ENCODE assay signal across 24 cellular contexts in the genomic region with DNA sequence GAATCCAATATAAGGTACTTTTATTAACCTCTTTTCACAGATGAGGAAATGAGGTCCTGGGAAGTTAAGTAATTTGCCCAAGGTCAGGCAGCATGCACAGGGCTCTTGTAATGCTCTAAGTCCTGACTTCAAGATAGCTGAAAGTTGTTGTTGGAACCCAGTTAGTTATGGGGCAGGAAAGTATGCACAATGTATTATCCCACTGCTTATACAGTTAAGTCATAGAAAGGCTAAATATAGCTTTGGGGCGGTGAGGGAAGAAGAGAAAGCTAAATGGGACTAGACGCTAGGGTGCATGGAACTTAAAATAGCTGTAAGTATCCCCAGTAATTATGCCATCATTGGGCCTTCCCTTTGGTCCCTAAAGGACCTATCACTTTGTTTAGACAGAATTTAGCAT. TPM values are rescaled to one million over a fixed set of nuclear protein-coding genes. Genes with fewer than 3 reads are reported as not detected.
A peak's percentile ranks its signal among the peaks of the same experiment; 100 is the strongest.
DNase-seq lines count a peak whose midpoint lies in the region; ATAC-seq, FAIRE-seq and TF ChIP-seq lines count a peak whose summit lies in the region.
"Had no signal": no experiment of that assay in that cellular context is flagged by ENCODE, and none has a peak within 500 bp of the region (broad histone marks: within the 10 kb centered on the region; RNA-seq: fewer than 3 reads in every experiment).

No MANE protein-coding gene starts in this region.

- in situ Hi-C loops in GM12878 (cut with MboI), result no loop called here

- intact Hi-C loops in GM12878 (cut with micrococcal nuclease; ENCODE audit: unreplicated experiment), result no loop called here
- intact Hi-C loops in left lung (cut with DNase I), result no loop called here
- intact Hi-C loops in activated naive CD4-positive, alpha-beta T cell treated with anti-CD3 and anti-CD28 coated beads for 36 hours (cut with micrococcal nuclease), result no loop called here
- intact Hi-C loops in dorsolateral prefrontal cortex (cut with DNase I), result no loop called here

- H3K36me3 Mint-ChIP-seq in activated naive CD4-positive, alpha-beta T cell treated with anti-CD3 and anti-CD28 coated beads for 36 hours (ENCODE audit: low read depth), result no peaks in the 10 kb centered on the region

- no peak overlapping the region for H2AFZ ChIP-seq in Loucy (ENCODE audit: low read length)
- no peak overlapping the region for H2AFZ ChIP-seq in GM12878 (ENCODE audit: control insufficient read depth, low read depth, low read length)
- H2AFZ ChIP-seq: neural progenitor cell had no signal

- TF ChIP-seq POLR2A in GM12878 (IDR thresholded peaks at IDR 0.05; ENCODE audit: low read depth, low read length), result no peak

- no peaks in the 10 kb centered on the region for H3F3A ChIP-seq in Loucy (ENCODE audit: low read depth)

- H3K4me2 ChIP-seq in Loucy (ENCODE audit: low read depth, low read length, poor library complexity, severe bottlenecking), result peak overlapping the region; percentile 97
- H3K4me2 ChIP-seq in GM12878 (ENCODE audit: control insufficient read depth, insufficient read depth), result no peak overlapping the region
- H3K4me2 ChIP-seq: neural progenitor cell had no signal

- no peak overlapping the region for H3K4me3 Mint-ChIP-seq in activated naive CD4-positive, alpha-beta T cell treated with anti-CD3 and anti-CD28 coated beads for 36 hours
- H3K4me3 Mint-ChIP-seq: endodermal cell, neural progenitor cell had no signal

- H3K79me2 ChIP-seq in Loucy (ENCODE audit: insufficient read depth, low read length), result peaks cover 100% of the 10 kb centered on the region
- peaks cover 98% of the 10 kb centered on the region for H3K79me2 ChIP-seq in GM12878 (ENCODE audit: control insufficient read depth, insufficient read depth, low read length)

- ATAC-seq in GM12878 (peak; percentile 4), left lung (peak; percentile 7)
- ATAC-seq: mucosa of descending colon had no signal

- 91% methylated on average over 2 of the region's 2 CpGs for WGBS in GM12878 (ENCODE audit: insufficient coverage, insufficient replicate concordance, low lambda C conversion rate, missing lambda C conversion rate)

- H3K9me3 ChIP-seq in Loucy (ENCODE audit: insufficient read depth, low read depth, low read length) (no peaks in the 10 kb centered on the region), GM12878 (replicated peaks; ENCODE audit: control insufficient read depth, insufficient read depth, low read length) (peaks cover 2% of the 10 kb centered on the region; the same call in 2 of the 3 replicates), left lung (no peaks in the 10 kb centered on the region)
- H3K9me3 ChIP-seq: BLaER1 treated with 17β-estradiol and CSF1 and Interleukin-3, amounts not matched to agents 10 nM and 100 nM; heart right ventricle; mucosa of descending colon; psoas muscle; vagina had no signal

- H3K9me3 Mint-ChIP-seq in activated naive CD4-positive, alpha-beta T cell treated with anti-CD3 and anti-CD28 coated beads for 36 hours, result no peaks in the 10 kb centered on the region
- H3K9me3 Mint-ChIP-seq: endodermal cell, neural progenitor cell had no signal

- H3K4me1 ChIP-seq in Loucy (ENCODE audit: insufficient read depth, low read length, poor library complexity, severe bottlenecking) (peaks cover 54% of the 10 kb centered on the region), GM12878 (ENCODE audit: control insufficient read depth, insufficient read depth, low read length) (peaks cover 4% of the 10 kb centered on the region; the same call in 1 of the 2 replicates), left lung (peaks cover 3 to 48% of the 10 kb centered on the region in 2 donors)

- TSS peak; percentile 3 for BruUV-seq in GM12878 (replicated peaks; lab: Mats Ljungman, UMichigan)

- DNase-seq in AG04449 (ENCODE audit: low read depth, low spot score) (peak; percentile 58), GM12878 (ENCODE audit: low read depth, low spot score) (no peak), left lung (no peak), NCI-H2081 (lab: John Stamatoyannopoulos, UW) (no peak), dorsolateral prefrontal cortex (no peak), kidney tubule cell (ENCODE audit: low spot score) (no peak)
- DNase-seq in activated naive CD4-positive, alpha-beta T cell treated with anti-CD3 and anti-CD28 coated beads for 36 hours, result no peak
- DNase-seq: activated CD4-positive, alpha-beta T cell treated with anti-CD3 and anti-CD28 coated beads, Interleukin-2, amount 50 U/mL, for 48 hours; endodermal cell; GDM1; heart right ventricle; MM.1S; mucosa of descending colon; NCI-H146; NCI-H2171 treated with DMSO at 0.1 percent for 48 hours; psoas muscle; SHP77; T-helper 1 cell; WERI-Rb-1 had no signal

- H3K4me1 Mint-ChIP-seq in activated naive CD4-positive, alpha-beta T cell treated with anti-CD3 and anti-CD28 coated beads for 36 hours (ENCODE audit: low read depth), result peaks cover 62% of the 10 kb centered on the region

- H3K27me3 Mint-ChIP-seq in activated naive CD4-positive, alpha-beta T cell treated with anti-CD3 and anti-CD28 coated beads for 36 hours (ENCODE audit: low read depth), result no peaks in the 10 kb centered on the region

- POLR2A ChIA-PET in AG04449 (lab: Yijun Ruan, JAX) (no interaction called here), GM12878 (lab: Charles Lee) (interaction anchor here (1.0 to 3.6 kb wide), 3 partner anchors 11 to 208 kb away, joined by 3 to 25 read pairs (median 3); no protein-coding TSS in a partner anchor)

- TF ChIP-seq RAD21 in GM12878 (IDR thresholded peaks at IDR 0.05; ENCODE audit: insufficient read depth, low read depth, low read length), result no peak

- H3K27me3 ChIP-seq in Loucy (ENCODE audit: insufficient read depth, low read length, poor library complexity, severe bottlenecking) (no peaks in the 10 kb centered on the region), GM12878 (replicated peaks in 1 of 2; ENCODE audit: control insufficient read depth in 2 of 2, insufficient read depth in 2 of 2, low read length in 1 of 2) (no peaks in the 10 kb centered on the region), left lung (no peaks in the 10 kb centered on the region), dorsolateral prefrontal cortex (no peaks in the 10 kb centered on the region)
- H3K27me3 ChIP-seq: BLaER1 treated with 17β-estradiol and CSF1 and Interleukin-3, amounts not matched to agents 10 nM and 100 nM; heart right ventricle; neural progenitor cell; vagina had no signal

- no peak for TF ChIP-seq EP300 in GM12878 (IDR thresholded peaks at IDR 0.05; ENCODE audit: borderline replicate concordance in 1 of 2, control insufficient read depth in 1 of 2, low read depth in 2 of 2, low read length in 2 of 2)

- no peaks in the 10 kb centered on the region for H3K9me2 ChIP-seq in Loucy (replicated peaks; ENCODE audit: low read depth, low read length)

- RAD21 ChIA-PET in GM12878 (lab: Charles Lee; ENCODE audit: unreplicated experiment), result interaction anchor here (0.8 to 5.1 kb wide), 26 partner anchors 10 to 338 kb away, joined by 3 to 25 read pairs (median 6); a partner anchor contains a TSS

- no peak overlapping the region for H3K4me3 ChIP-seq in AG04449 (ENCODE audit: low read depth, low read length)
- peak overlapping the region; percentile 79 for H3K4me3 ChIP-seq in Loucy (ENCODE audit: low read length, poor library complexity, severe bottlenecking)
- peak overlapping the region; percentile 47; the same call in 1 of the 2 replicates for H3K4me3 ChIP-seq in GM12878
- H3K4me3 ChIP-seq in left lung, result no peak overlapping the region
- no peak overlapping the region for H3K4me3 ChIP-seq in dorsolateral prefrontal cortex
- H3K4me3 ChIP-seq: BLaER1 treated with 17β-estradiol and CSF1 and Interleukin-3, amounts not matched to agents 10 nM and 100 nM; heart right ventricle; mucosa of descending colon; neural progenitor cell; psoas muscle; vagina had no signal

- no peak for TF ChIP-seq CTCF in AG04449 (IDR thresholded peaks at IDR 0.05; ENCODE audit: insufficient read depth, low read length, missing control alignments)
- no peak for TF ChIP-seq CTCF in Loucy (conservative IDR thresholded peaks at IDR 0.05; ENCODE audit: low read length)
- no peak for TF ChIP-seq CTCF in GM12878 (IDR thresholded peaks at IDR 0.05 in 2 of 3, conservative IDR thresholded peaks at IDR 0.05 in 1 of 3; ENCODE audit: control insufficient read depth in 2 of 3, extremely low read depth in 1 of 3, insufficient read depth in 1 of 3, low read depth in 3 of 3, low read length in 3 of 3)
- no peak for TF ChIP-seq CTCF in left lung (IDR thresholded peaks at IDR 0.05)
- no peak for TF ChIP-seq CTCF in dorsolateral prefrontal cortex (IDR thresholded peaks at IDR 0.05 in 54 of 56, conservative IDR thresholded peaks at IDR 0.05 in 2 of 56; ENCODE audit: low read depth in 1 of 56, partially characterized antibody in 56 of 56)

- peak overlapping the region; percentile 30; the same call in 1 of the 2 replicates for H3K27ac ChIP-seq in GM12878 (ENCODE audit: control insufficient read depth, insufficient read depth)
- H3K27ac ChIP-seq in left lung, result peak overlapping the region in 1 of 2 donors; percentile 73
- no peak overlapping the region for H3K27ac ChIP-seq in dorsolateral prefrontal cortex
- H3K27ac ChIP-seq: BLaER1 treated with 17β-estradiol and CSF1 and Interleukin-3, amounts not matched to agents 10 nM and 100 nM; neural progenitor cell; psoas muscle; vagina; WERI-Rb-1 had no signal

- H3K9ac ChIP-seq in Loucy (ENCODE audit: low read depth, low read length, poor library complexity, severe bottlenecking), result no peak overlapping the region
- H3K9ac ChIP-seq in GM12878 (ENCODE audit: control insufficient read depth, insufficient read depth, low read length), result no peak overlapping the region
- H3K9ac ChIP-seq: BLaER1 treated with 17β-estradiol and CSF1 and Interleukin-3, amounts not matched to agents 10 nM and 100 nM; neural progenitor cell had no signal

- SMC1A ChIA-PET in GM12878 (lab: Charles Lee; ENCODE audit: uncharacterized antibody, unreplicated experiment), result interaction anchor here (0.6 to 5.7 kb wide), 20 partner anchors 11 to 297 kb away, joined by 3 to 41 read pairs (median 4); a partner anchor contains a TSS

- FAIRE-seq in GM12878 (lab: Jason Lieb, UNC), result no peak
- FAIRE-seq: A204.1 had no signal

- no peak overlapping the region for H3K27ac Mint-ChIP-seq in activated naive CD4-positive, alpha-beta T cell treated with anti-CD3 and anti-CD28 coated beads for 36 hours
- H3K27ac Mint-ChIP-seq: endodermal cell, neural progenitor cell had no signal

- H3K36me3 ChIP-seq in Loucy (ENCODE audit: insufficient read depth, low read length) (no peaks in the 10 kb centered on the region), GM12878 (ENCODE audit: control insufficient read depth in 2 of 2, insufficient read depth in 2 of 2, low read length in 1 of 2) (peaks cover 0 to 6% of the 10 kb centered on the region in 2 experiments; a peak in 2 of 4 replicates), left lung (no peaks in the 10 kb centered on the region)
- H3K36me3 ChIP-seq: heart right ventricle, neural progenitor cell, vagina, WERI-Rb-1 had no signal

- CTCF ChIA-PET in AG04449 (lab: Yijun Ruan, JAX) (interaction anchor here (0.7 to 2.0 kb wide), 4 partner anchors 11 to 221 kb away, joined by 3 to 7 read pairs (median 4); no protein-coding TSS in a partner anchor), GM12878 (lab: Yijun Ruan, JAX) (interaction anchor here (0.9 to 2.1 kb wide), 9 partner anchors 10 to 297 kb away, joined by 3 to 9 read pairs (median 3); no protein-coding TSS in a partner anchor)
- CTCF ChIA-PET in activated naive CD4-positive, alpha-beta T cell treated with anti-CD3 and anti-CD28 coated beads for 36 hours (lab: Charles Lee), result interaction anchor here (1.0 to 1.7 kb wide), 2 partner anchors 12 to 200 kb away, joined by 3 read pairs; no protein-coding TSS in a partner anchor

- peaks cover 98% of the 10 kb centered on the region for H4K20me1 ChIP-seq in Loucy (ENCODE audit: insufficient read depth, low read length, poor library complexity, severe bottlenecking)
- H4K20me1 ChIP-seq in GM12878 (ENCODE audit: control insufficient read depth, insufficient read depth), result no peaks in the 10 kb centered on the region
- H4K20me1 ChIP-seq: BLaER1 treated with 17β-estradiol and CSF1 and Interleukin-3, amounts not matched to agents 10 nM and 100 nM had no signal

RNA-seq across cellular contexts. Expression of a gene that starts 9.2 kb away (rescaled TPM):
- total RNA-seq in GM12878 (2013; cell fraction: nucleolus; rRNA removed), result 212 and 234 TPM in 2 replicates
- 22.3 and 23.6 TPM in 2 replicates for total RNA-seq in GM12878 (2014; rRNA removed)
- 33.4 and 39.8 TPM in 2 replicates for total RNA-seq in GM12878 (2014; rRNA removed; fragmentation: Illumina TruSeq; extraction: Trizol)
- total RNA-seq in GM12878 (2021), result 52.2 and 52.6 TPM in 2 replicates
- 25.4 TPM for polyA plus RNA-seq in GM12878 (2011; ENCODE audit: low read depth)
- polyA plus RNA-seq in GM12878 (2011; rRNA removed), result 92.0 and 104 TPM in 2 replicates
- 48.0 and 53.3 TPM in 2 replicates for polyA plus RNA-seq in GM12878 (2011; cell fraction: cytosol; rRNA removed)
- polyA plus RNA-seq in GM12878 (2011; cell fraction: nucleus; rRNA removed), result 93.7 and 109 TPM in 2 replicates
- polyA plus RNA-seq in GM12878 (2012), result 35.3 and 48.3 TPM in 2 replicates
- polyA plus RNA-seq in GM12878 (2014; fragmentation: Illumina TruSeq; extraction: Trizol), result 34.2 and 40.6 TPM in 2 replicates
- 10 to 100 TPM; 16.2 to 17.9 TPM for polyA plus RNA-seq in GM12878 (2014; fragmentation: Nextera tagmentation; extraction: Ambion mirVana)
- polyA plus RNA-seq in GM12878 (2014; rRNA removed), result 32.9 and 34.7 TPM in 2 replicates
- polyA plus RNA-seq in GM12878 (2016; fragmentation: Nextera tagmentation; extraction: Ambion mirVana), result 10 to 100 TPM; 12.6 to 16.7 TPM
- 134 and 207 TPM in 2 replicates for polyA minus RNA-seq in GM12878 (2011; rRNA and poly(A)+ RNA removed)
- 40.4 and 48.7 TPM in 2 replicates for polyA minus RNA-seq in GM12878 (2011; cell fraction: cytosol; rRNA and poly(A)+ RNA removed)
- polyA minus RNA-seq in GM12878 (2011; cell fraction: nucleus; rRNA and poly(A)+ RNA removed), result 165 and 313 TPM in 2 replicates
- total RNA-seq in left lung, result 10 to 100 TPM; 25.4 to 42.6 TPM
- total RNA-seq in activated naive CD4-positive, alpha-beta T cell treated with anti-CD3 and anti-CD28 coated beads for 36 hours, result 10 to 100 TPM; 12.9 to 13.3 TPM
- 100 to 1,000 TPM in 79 of 120 experiments, 10 to 100 TPM in 41; 61.6 to 198 (median 112) TPM for total RNA-seq in dorsolateral prefrontal cortex

Comparison
In these comparisons a context has a peak if more than half of its experiments do, and no peak if none do; other contexts are left out.
1. H3K4me3 ChIP-seq: peak in Loucy (single experiment) and GM12878 (single experiment); none in AG04449 (single experiment), left lung (0 of 2) and dorsolateral prefrontal cortex (0 of 59).